Comparison of ENCODE assay signal across 8 cellular contexts in the genomic region with DNA sequence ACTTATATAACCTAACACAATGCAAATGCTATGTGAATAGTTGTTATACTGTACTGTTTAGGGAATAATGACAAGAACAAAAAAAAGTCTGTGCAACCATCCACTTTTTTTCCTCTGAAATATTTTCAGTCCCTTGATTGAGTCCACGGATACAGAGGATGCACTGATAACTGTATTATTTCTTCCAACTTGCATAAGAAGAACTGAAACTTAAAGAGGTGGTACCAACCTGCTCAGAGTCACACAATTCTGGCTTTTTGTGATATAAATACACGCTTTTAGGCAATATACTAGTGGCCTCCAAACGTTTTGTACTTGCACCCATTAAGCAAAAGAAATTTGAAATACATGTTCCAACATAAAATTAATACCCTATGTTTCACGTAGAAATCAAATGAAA. TPM values are rescaled to one million over a fixed set of nuclear protein-coding genes. Genes with fewer than 3 reads are reported as not detected.
DNase-seq lines count a peak whose midpoint lies in the region; ATAC-seq, FAIRE-seq and TF ChIP-seq lines count a peak whose summit lies in the region.

No MANE protein-coding gene starts in this region.

- peak; percentile 10 for ATAC-seq in GM18520 (IDR thresholded peaks at IDR 0.05; ENCODE audit: unreplicated experiment)
- peak; percentile 13 for ATAC-seq in HG02870 (IDR thresholded peaks at IDR 0.05; ENCODE audit: unreplicated experiment)
- ATAC-seq in HG03159 (IDR thresholded peaks at IDR 0.05; ENCODE audit: unreplicated experiment): no peak

- H3K27ac Mint-ChIP-seq in astrocyte (ENCODE audit: unreplicated experiment) (no peak overlapping the region), neural crest cell (ENCODE audit: unreplicated experiment) (no peak overlapping the region)

- TF ChIP-seq POLR2A in adrenal gland (IDR thresholded peaks at IDR 0.05): no peak

- H3K9me3 Mint-ChIP-seq in astrocyte (ENCODE audit: unreplicated experiment) (no peaks in the 10 kb centered on the region), neural crest cell (no peaks in the 10 kb centered on the region)

- H3K27me3 Mint-ChIP-seq in astrocyte (ENCODE audit: low read depth, unreplicated experiment) (no peaks in the 10 kb centered on the region), neural crest cell (ENCODE audit: low read depth) (no peaks in the 10 kb centered on the region)

- peak overlapping the region; percentile 89 for H3K4me3 Mint-ChIP-seq in astrocyte (ENCODE audit: unreplicated experiment)
- peak overlapping the region; percentile 94 for H3K4me3 Mint-ChIP-seq in neural crest cell

- peak overlapping the region; percentile 94 for H3K4me2 ChIP-seq in astrocyte (ENCODE audit: low read length)

- H2AFZ ChIP-seq in astrocyte (ENCODE audit: low read depth, low read length): no peak overlapping the region

- H3K9ac ChIP-seq in astrocyte (ENCODE audit: low read length): peak overlapping the region; percentile 94

- H3K36me3 ChIP-seq in astrocyte (ENCODE audit: insufficient read depth, low read length): no peaks in the 10 kb centered on the region
- no peaks in the 10 kb centered on the region for H3K36me3 ChIP-seq in tibial artery
- no peaks in the 10 kb centered on the region for H3K36me3 ChIP-seq in adrenal gland (replicated peaks in 1 of 2)

- H3K4me1 Mint-ChIP-seq in astrocyte (ENCODE audit: low read depth, unreplicated experiment): peaks cover 17% of the 10 kb centered on the region
- peaks cover 45% of the 10 kb centered on the region for H3K4me1 Mint-ChIP-seq in neural crest cell

- H3K27ac ChIP-seq in astrocyte (ENCODE audit: low read depth, low read length) (no peak overlapping the region), tibial artery (no peak overlapping the region), adrenal gland (no peak overlapping the region)

- peaks cover 88% of the 10 kb centered on the region for H3K79me2 ChIP-seq in astrocyte (ENCODE audit: insufficient read depth, low read length)

- peaks cover 18% of the 10 kb centered on the region for H3K4me1 ChIP-seq in astrocyte (ENCODE audit: insufficient read depth, low read length)
- H3K4me1 ChIP-seq in tibial artery: peaks cover 4 to 20% (median 13%) of the 10 kb centered on the region in 4 donors
- peaks cover 8 to 19% of the 10 kb centered on the region in 2 donors for H3K4me1 ChIP-seq in adrenal gland (replicated peaks in 1 of 2)

- 49 to 55% (median 53%) methylated on average over 4 of the region's 4 CpGs for WGBS in adrenal gland, 4 donors

- no peaks in the 10 kb centered on the region for H3K9me3 ChIP-seq in astrocyte (ENCODE audit: insufficient read depth, low read depth, low read length)
- no peaks in the 10 kb centered on the region for H3K9me3 ChIP-seq in tibial artery
- no peaks in the 10 kb centered on the region for H3K9me3 ChIP-seq in adrenal gland (replicated peaks in 1 of 3)

- H3K27me3 ChIP-seq in astrocyte (ENCODE audit: insufficient read depth, low read length) (no peaks in the 10 kb centered on the region), tibial artery (no peaks in the 10 kb centered on the region), adrenal gland (no peaks in the 10 kb centered on the region)

- intact Hi-C loops in tibial artery (cut with DNase I; ENCODE audit: low total_unique reads): no loop called here
- intact Hi-C loops in adrenal gland (cut with DNase I): no loop called here

- H3K36me3 Mint-ChIP-seq in astrocyte (ENCODE audit: low read depth, unreplicated experiment) (no peaks in the 10 kb centered on the region), neural crest cell (ENCODE audit: low read depth) (no peaks in the 10 kb centered on the region)

- H3K4me3 ChIP-seq in astrocyte (ENCODE audit: insufficient read depth, low read depth, low read length) (peak overlapping the region; percentile 92), tibial artery (no peak overlapping the region), adrenal gland (no peak overlapping the region)

- no peak for FAIRE-seq in astrocyte (lab: Jason Lieb, UNC)

- H4K20me1 ChIP-seq in astrocyte (ENCODE audit: insufficient read depth, low read length): no peaks in the 10 kb centered on the region

- TF ChIP-seq CTCF in astrocyte (IDR thresholded peaks at IDR 0.05; ENCODE audit: insufficient read depth, low read depth, low read length) (no peak), neural crest cell (conservative IDR thresholded peaks at IDR 0.05) (no peak), tibial artery (IDR thresholded peaks at IDR 0.05) (no peak), adrenal gland (IDR thresholded peaks at IDR 0.05) (no peak)

- DNase-seq in astrocyte (ENCODE audit: low read depth): no peak
- no peak for DNase-seq in neural crest cell (ENCODE audit: low read depth, low spot score)
- no peak for DNase-seq in tibial artery
- DNase-seq in NCI-H187 (lab: John Stamatoyannopoulos, UW): no peak
- DNase-seq in adrenal gland: no peak

RNA-seq across cellular contexts. Expression of gene SMC6, which starts 1.3 kb away (rescaled TPM):
- 17.3 and 20.1 TPM in 2 replicates for total RNA-seq in astrocyte
- total RNA-seq in neural crest cell: 33.6 and 38.2 TPM in 2 replicates
- 1 to 10 TPM; 4.2 to 9.4 (median 7.3) TPM for total RNA-seq in adrenal gland
- polyA plus RNA-seq in adrenal gland: 1 to 10 TPM; 4.8 to 10.0 (median 6.8) TPM

RNA-seq across cellular contexts. Expression of gene GEN1, which starts 1.7 kb away (rescaled TPM):
- total RNA-seq in astrocyte (4.6 and 9.1 TPM in 2 replicates), neural crest cell (29.7 and 31.2 TPM in 2 replicates), adrenal gland (10 to 100 TPM in 2 of 8 donors, 1 to 10 TPM in 6; 1.5 to 20.1 (median 4.2) TPM)
- polyA plus RNA-seq in adrenal gland: 1 to 10 TPM; 2.9 to 5.4 (median 5.3) TPM
